ENCODE assay signal across 8 cellular contexts in genomic region chr2:200944467-200945394, GRCh38. TPM values are rescaled to one million over a fixed set of nuclear protein-coding genes. Genes with fewer than 3 reads are reported as not detected.
DNase-seq lines count a peak whose midpoint lies in the region; ATAC-seq and TF ChIP-seq lines count a peak whose summit lies in the region.

No MANE protein-coding gene starts in this region.

- peaks cover 9% of the 10 kb centered on the region for H3K4me1 Mint-ChIP-seq in T-helper 17 cell

- intact Hi-C loops in dorsolateral prefrontal cortex (cut with DNase I) = no loop called here

- H3K27ac ChIP-seq in dorsolateral prefrontal cortex = no peak overlapping the region

- no peaks in the 10 kb centered on the region for H3K9me3 ChIP-seq in T-helper 17 cell (ENCODE audit: control insufficient read depth, low read length, poor library complexity, severe bottlenecking)
- H3K9me3 ChIP-seq in BE2C = no peaks in the 10 kb centered on the region

- H3K36me3 ChIP-seq in BE2C = peaks cover 49% of the 10 kb centered on the region

- DNase-seq in T-helper 17 cell (no peak), dermis blood vessel endothelial cell (peak; percentile 81), NCI-H82 (lab: John Stamatoyannopoulos, UW) (no peak), dorsolateral prefrontal cortex (no peak), BE2C (no peak)
- peak; percentile 84 for DNase-seq in stimulated activated CD4-positive, alpha-beta T cell treated with anti-CD3 and anti-CD28 coated beads, Interleukin-1b, Interleukin-23, amount 100 ng/mL, for 48 hours

- H3K36me3 Mint-ChIP-seq in T-helper 17 cell (ENCODE audit: low read depth) = peaks cover 12% of the 10 kb centered on the region

- no peaks in the 10 kb centered on the region for H3K27me3 ChIP-seq in dorsolateral prefrontal cortex
- no peaks in the 10 kb centered on the region for H3K27me3 ChIP-seq in BE2C

- peak; percentile 52 for ATAC-seq in GM18517 (IDR thresholded peaks at IDR 0.05; ENCODE audit: unreplicated experiment)
- no peak for ATAC-seq in T-helper 17 cell
- ATAC-seq in GM19467 (IDR thresholded peaks at IDR 0.05; ENCODE audit: unreplicated experiment) = no peak

- peak overlapping the region; percentile 75 for H3K27ac Mint-ChIP-seq in T-helper 17 cell

- TF ChIP-seq CTCF in dorsolateral prefrontal cortex (IDR thresholded peaks at IDR 0.05 in 54 of 56, conservative IDR thresholded peaks at IDR 0.05 in 2 of 56; ENCODE audit: low read depth in 1 of 56, partially characterized antibody in 56 of 56) = no peak
- no peak for TF ChIP-seq CTCF in BE2C (IDR thresholded peaks at IDR 0.05; ENCODE audit: low read depth, low read length)

- no peak overlapping the region for H3K4me3 Mint-ChIP-seq in T-helper 17 cell

- no peaks in the 10 kb centered on the region for H3K4me1 ChIP-seq in BE2C

- H3K27me3 Mint-ChIP-seq in T-helper 17 cell = no peaks in the 10 kb centered on the region

- H3K4me3 ChIP-seq in dorsolateral prefrontal cortex (no peak overlapping the region), BE2C (ENCODE audit: low read depth, low read length) (no peak overlapping the region)

RNA-seq across cellular contexts. Expression of gene ORC2, which starts 18.7 kb away (rescaled TPM):
- 10 to 100 TPM; 28.7 to 29.8 TPM for total RNA-seq in T-helper 17 cell
- 19.7 and 25.5 TPM in 2 replicates for total RNA-seq in dermis blood vessel endothelial cell
- total RNA-seq in dorsolateral prefrontal cortex = 10 to 100 TPM; 26.1 to 54.8 (median 38.1) TPM
- polyA plus RNA-seq in BE2C (2012; ENCODE audit: insufficient read depth, insufficient read length, low read depth) = 15.9 TPM

RNA-seq across cellular contexts. Expression of gene NIF3L1, which starts 55.6 kb away (rescaled TPM):
- total RNA-seq in T-helper 17 cell = 10 to 100 TPM in 1 of 2 donors, 1 to 10 TPM in 1; 6.9 to 10.6 TPM
- 10.9 and 17.5 TPM in 2 replicates for total RNA-seq in dermis blood vessel endothelial cell
- total RNA-seq in dorsolateral prefrontal cortex = 10 to 100 TPM; 16.7 to 46.3 (median 29.7) TPM
- 70.1 TPM for polyA plus RNA-seq in BE2C (2012; ENCODE audit: insufficient read depth, insufficient read length, low read depth)

RNA-seq across cellular contexts. Expression of gene PPIL3, which starts 55.9 kb away (rescaled TPM):
- 10 to 100 TPM; 22.1 to 25.7 TPM for total RNA-seq in T-helper 17 cell
- total RNA-seq in dermis blood vessel endothelial cell = 18.9 and 20.6 TPM in 2 replicates
- 10 to 100 TPM; 16.4 to 56.9 (median 33.7) TPM for total RNA-seq in dorsolateral prefrontal cortex
- 21.0 TPM for polyA plus RNA-seq in BE2C (2012; ENCODE audit: insufficient read depth, insufficient read length, low read depth)

Comparison
In these comparisons a context has a peak if more than half of its experiments do, and no peak if none do; other contexts are left out.
1. DNase-seq: peak in dermis blood vessel endothelial cell (single experiment) and stimulated activated CD4-positive, alpha-beta T cell treated with anti-CD3 and anti-CD28 coated beads, Interleukin-1b, Interleukin-23, amount 100 ng/mL, for 48 hours (single experiment); none in T-helper 17 cell (0 of 3), NCI-H82 (single experiment), dorsolateral prefrontal cortex (0 of 10) and BE2C (single experiment).